In genomic region chr1:112866981-112867380, GRCh38 we compare ENCODE assay signal across 17 cellular contexts.
DNase-seq lines count a peak whose midpoint lies in the region; ATAC-seq and TF ChIP-seq lines count a peak whose summit lies in the region.
"Had no signal": no experiment of that assay in that cellular context is flagged by ENCODE, and none has a peak within 500 bp of the region (broad histone marks: within the 10 kb centered on the region; RNA-seq: fewer than 3 reads in every experiment).

No MANE protein-coding gene starts in this region.

- H4K20me1 ChIP-seq in SK-N-SH (ENCODE audit: insufficient read depth) = no peaks in the 10 kb centered on the region

- peak overlapping the region; percentile 60 for H2AK5ac ChIP-seq in mesenchymal stem cell (ENCODE audit: low read length, severe bottlenecking)

- peaks cover 11% of the 10 kb centered on the region for H3K4me1 Mint-ChIP-seq in type B pancreatic cell (ENCODE audit: unreplicated experiment)

- H3K27me3 Mint-ChIP-seq in type B pancreatic cell = no peaks in the 10 kb centered on the region

- POLR2A ChIA-PET in SK-N-SH (lab: Yijun Ruan, JAX) = no interaction called here

- H3K4me2 ChIP-seq in SK-N-SH (peak overlapping the region; percentile 27; the same call in 1 of the 2 replicates), mesenchymal stem cell (ENCODE audit: low read length, poor library complexity, severe bottlenecking) (no peak overlapping the region)

- no peak overlapping the region for H3K23ac ChIP-seq in mesenchymal stem cell (ENCODE audit: low read length in 2 of 2)

- TF ChIP-seq CTCF in SK-N-SH (IDR thresholded peaks at IDR 0.05) = no peak
- no peak for TF ChIP-seq CTCF in brain microvascular endothelial cell (IDR thresholded peaks at IDR 0.05; ENCODE audit: low read depth, low read length, missing control alignments)
- no peak for TF ChIP-seq CTCF in type B pancreatic cell (conservative IDR thresholded peaks at IDR 0.05)

- ATAC-seq in SK-N-SH treated with all-trans-retinoic acid at 6 μM for 48 hours (no peak), GM19328 (IDR thresholded peaks at IDR 0.05; ENCODE audit: unreplicated experiment) (no peak)
- ATAC-seq: Right ventricle myocardium inferior had no signal

- peaks cover 4% of the 10 kb centered on the region for H3K36me3 Mint-ChIP-seq in type B pancreatic cell

- no peaks in the 10 kb centered on the region for H3K79me2 ChIP-seq in SK-N-SH (ENCODE audit: insufficient read depth)

- H3K14ac ChIP-seq in mesenchymal stem cell (ENCODE audit: low read length in 2 of 2) = no peak overlapping the region

- H3K9ac ChIP-seq in SK-N-SH = no peak overlapping the region
- H3K9ac ChIP-seq in mesenchymal stem cell (ENCODE audit: low read length) = no peak overlapping the region

- H3K4me3 ChIP-seq in SK-N-SH (ENCODE audit: low read depth in 2 of 2, low read length in 1 of 2) (no peak overlapping the region), brain microvascular endothelial cell (ENCODE audit: low read depth, low read length) (no peak overlapping the region), mesenchymal stem cell (ENCODE audit: insufficient read depth in 1 of 2, low read depth in 1 of 2, low read length in 2 of 2) (no peak overlapping the region)

- H3K27ac Mint-ChIP-seq in type B pancreatic cell = peak overlapping the region; percentile 66

- H2BK15ac ChIP-seq in mesenchymal stem cell (ENCODE audit: low read depth, poor library complexity, severe bottlenecking) = no peak overlapping the region

- H4K91ac ChIP-seq in mesenchymal stem cell (ENCODE audit: low read length) = no peak overlapping the region

- peaks cover 4% of the 10 kb centered on the region for H3K9me3 Mint-ChIP-seq in type B pancreatic cell

- H3K27ac ChIP-seq in SK-N-SH (ENCODE audit: low read depth in 2 of 2, low read length in 1 of 2) = peak overlapping the region in 1 of 2 experiments; percentile 78; a peak in 2 of 4 replicates
- H3K27ac ChIP-seq in brain microvascular endothelial cell = peak overlapping the region; percentile 73
- H3K27ac ChIP-seq in mesenchymal stem cell (ENCODE audit: low read length, poor library complexity, severe bottlenecking) = peak overlapping the region; percentile 88
- H3K27ac ChIP-seq: 22Rv1, C4-2B had no signal

- TF ChIP-seq RAD21 in SK-N-SH (IDR thresholded peaks at IDR 0.05; ENCODE audit: low read length) = no peak

- H3K9me3 ChIP-seq in SK-N-SH (no peaks in the 10 kb centered on the region), mesenchymal stem cell (ENCODE audit: control insufficient read depth, low read length) (no peaks in the 10 kb centered on the region)

- in situ Hi-C loops in brain microvascular endothelial cell (cut with HindIII; ENCODE audit: low pct_ligation_motif_present, low sequenced_read_pairs) = no loop called here

- WGBS in SK-N-SH (ENCODE audit: low lambda C conversion rate) = 91% methylated on average over 5 of the region's 5 CpGs
- 93% methylated on average over 3 of the region's 5 CpGs for WGBS in mesenchymal stem cell

- no peak overlapping the region for H2BK5ac ChIP-seq in mesenchymal stem cell (ENCODE audit: low read depth, low read length, poor library complexity, severe bottlenecking)

- H3K18ac ChIP-seq in mesenchymal stem cell (ENCODE audit: low read depth in 1 of 2, low read length in 2 of 2) = peak overlapping the region in 1 of 2 experiments; percentile 52

- H3K36me3 ChIP-seq in SK-N-SH (replicated peaks in 1 of 2; ENCODE audit: control insufficient read depth in 1 of 2, insufficient read depth in 2 of 2, low read length in 1 of 2) = no peaks in the 10 kb centered on the region
- H3K36me3 ChIP-seq in brain microvascular endothelial cell (replicated peaks) = no peaks in the 10 kb centered on the region
- no peaks in the 10 kb centered on the region for H3K36me3 ChIP-seq in mesenchymal stem cell (ENCODE audit: control insufficient read depth in 1 of 2, insufficient read depth in 2 of 2, low read depth in 1 of 2, low read length in 2 of 2)

- no peak overlapping the region for H2BK120ac ChIP-seq in mesenchymal stem cell (ENCODE audit: low read depth, low read length)

- no peaks in the 10 kb centered on the region for H3F3A ChIP-seq in SK-N-SH (replicated peaks; ENCODE audit: insufficient read depth)

- H2AFZ ChIP-seq in SK-N-SH (ENCODE audit: low read depth) (no peak overlapping the region), mesenchymal stem cell (ENCODE audit: low read depth, low read length) (no peak overlapping the region)

- no peak overlapping the region for H3K4me3 Mint-ChIP-seq in type B pancreatic cell

- H3K9me2 ChIP-seq in SK-N-SH = no peaks in the 10 kb centered on the region

- DNase-seq in SK-N-SH (no peak), brain microvascular endothelial cell (no peak), mesenchymal stem cell (no peak), type B pancreatic cell (ENCODE audit: extremely low spot score, unreplicated experiment) (no peak), cerebellar cortex (ENCODE audit: low spot score) (no peak), Ammon's horn (ENCODE audit: low spot score) (no peak)
- DNase-seq: KBM-7; NCI-H1092; NCI-H2107; NCI-H345; NCI-H526 treated with DMSO at 0.1 percent for 48 hours; NK-92 treated with Interleukin-12 subunit alpha and Interleukin-12 subunit beta, amount 100 ng/mL, for 24 hours had no signal

- H4K8ac ChIP-seq in mesenchymal stem cell (ENCODE audit: low read length) = no peak overlapping the region

- H2BK12ac ChIP-seq in mesenchymal stem cell (ENCODE audit: low read length in 2 of 2) = no peak overlapping the region

- CTCF ChIA-PET in SK-N-SH (lab: Yijun Ruan, JAX) = interaction anchor here (1.1 to 1.9 kb wide), 3 partner anchors 12 to 175 kb away, joined by 3 to 7 read pairs (median 5); no protein-coding TSS in a partner anchor

- no peak overlapping the region for H3K4ac ChIP-seq in mesenchymal stem cell (ENCODE audit: low read depth in 1 of 2, low read length in 2 of 2)

- no peaks in the 10 kb centered on the region for H3K79me1 ChIP-seq in mesenchymal stem cell (replicated peaks; ENCODE audit: low read length, poor library complexity, severe bottlenecking)

- H3K27me3 ChIP-seq in SK-N-SH (ENCODE audit: insufficient read depth) (no peaks in the 10 kb centered on the region), brain microvascular endothelial cell (replicated peaks) (no peaks in the 10 kb centered on the region), mesenchymal stem cell (ENCODE audit: control insufficient read depth in 1 of 2, insufficient read depth in 1 of 2, low read length in 2 of 2) (no peaks in the 10 kb centered on the region)

- TF ChIP-seq EP300 in SK-N-SH (IDR thresholded peaks at IDR 0.05; ENCODE audit: borderline replicate concordance in 1 of 2, low read depth in 1 of 2, low read length in 1 of 2) = no peak

- H3K4me1 ChIP-seq in SK-N-SH (ENCODE audit: control insufficient read depth in 1 of 2, insufficient read depth in 2 of 2, low read depth in 1 of 2, low read length in 1 of 2) = peaks cover 0 to 12% of the 10 kb centered on the region in 2 experiments; a peak in 2 of 4 replicates
- H3K4me1 ChIP-seq in mesenchymal stem cell (ENCODE audit: control insufficient read depth, insufficient read depth, low read depth, low read length) = peaks cover 2% of the 10 kb centered on the region

TF ChIP-seq in SK-N-SH, 30 proteins besides CTCF, POLR2A, EP300 and RAD21 (continues in another document):
- no peak for TF ChIP-seq MAX (IDR thresholded peaks at IDR 0.05; ENCODE audit: low read depth)

TF ChIP-seq in SK-N-SH treated with all-trans-retinoic acid at 6 μM for 48 hours, 23 proteins besides CTCF, POLR2A, EP300 and RAD21:
- TF ChIP-seq ARNTL (CRISPR knock-in tag; IDR thresholded peaks at IDR 0.05; ENCODE audit: borderline replicate concordance, low read depth) = no peak
- no peak for TF ChIP-seq OSR1 (CRISPR knock-in tag; IDR thresholded peaks at IDR 0.05)
- TF ChIP-seq ZNF8 (CRISPR knock-in tag; IDR thresholded peaks at IDR 0.05) = no peak
- no peak for TF ChIP-seq BACH2 (CRISPR knock-in tag; IDR thresholded peaks at IDR 0.05; ENCODE audit: borderline replicate concordance)
- TF ChIP-seq CSRNP3 (CRISPR knock-in tag; IDR thresholded peaks at IDR 0.05) = no peak
- TF ChIP-seq ZFP3 (CRISPR knock-in tag; IDR thresholded peaks at IDR 0.05) = no peak
- TF ChIP-seq TSHZ2 (CRISPR knock-in tag; IDR thresholded peaks at IDR 0.05) = no peak
- TF ChIP-seq ISL1 (CRISPR knock-in tag; IDR thresholded peaks at IDR 0.05) = no peak
- TF ChIP-seq CSDC2 (CRISPR knock-in tag; IDR thresholded peaks at IDR 0.05) = no peak
- TF ChIP-seq GLIS3 (CRISPR knock-in tag; IDR thresholded peaks at IDR 0.05) = no peak
